In the genomic region with DNA sequence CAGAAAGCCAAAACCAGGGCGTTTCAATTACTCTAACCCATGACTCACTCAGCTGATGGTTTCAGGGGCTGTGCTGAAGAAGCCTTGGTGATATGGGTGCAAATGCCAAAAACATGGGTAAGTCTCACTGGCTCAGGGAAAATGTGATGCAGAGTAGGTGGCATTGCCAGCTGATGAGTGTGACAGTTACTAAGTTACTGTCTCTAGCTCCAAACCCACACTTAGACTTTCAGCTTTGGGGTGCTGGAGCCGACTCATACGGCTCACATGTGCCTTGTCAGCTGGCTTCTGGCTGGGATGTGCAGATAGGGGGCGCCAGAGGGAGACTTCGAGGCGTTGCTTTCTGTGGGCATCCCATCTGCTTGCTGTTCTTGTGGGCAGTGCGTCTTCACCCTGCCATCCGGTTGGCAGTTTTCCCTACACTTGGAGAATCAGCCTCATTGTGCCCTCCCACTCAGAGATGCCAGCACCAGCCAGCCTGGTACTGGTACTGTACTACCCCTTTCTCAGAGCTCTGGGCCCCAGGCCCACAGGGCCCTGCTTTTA, we compare ENCODE assay signal across 7 cellular contexts. TPM values are rescaled to one million over a fixed set of nuclear protein-coding genes. Genes with fewer than 3 reads are reported as not detected.
A peak's percentile ranks its signal among the peaks of the same experiment; 100 is the strongest.
DNase-seq lines count a peak whose midpoint lies in the region; ATAC-seq and TF ChIP-seq lines count a peak whose summit lies in the region.

No MANE protein-coding gene starts in this region.

- H3K9me3 ChIP-seq in prostate gland: no peaks in the 10 kb centered on the region

- peak; percentile 39 for DNase-seq in NCI-H2196 treated with DMSO at 0.1 percent for 48 hours (lab: John Stamatoyannopoulos, UW; ENCODE audit: unreplicated experiment)
- peak; percentile 93 for DNase-seq in activated CD8-positive, alpha-beta memory T cell treated with anti-CD3 and anti-CD28 coated beads, Interleukin-2, amount 50 U/mL, for 48 hours
- DNase-seq in fibroblast of the conjunctiva (ENCODE audit: low read depth): peak; percentile 30
- DNase-seq in retinal pigment epithelial cell (ENCODE audit: low read depth): no peak
- no peak for DNase-seq in SK-N-DZ (ENCODE audit: low spot score)
- DNase-seq in prostate gland (ENCODE audit: low spot score): no peak

- H3K4me3 ChIP-seq in retinal pigment epithelial cell (ENCODE audit: low read length) (no peak overlapping the region), prostate gland (no peak overlapping the region)

- TF ChIP-seq CTCF in retinal pigment epithelial cell (conservative IDR thresholded peaks at IDR 0.05; ENCODE audit: low read depth, low read length) (peak; percentile 72), prostate gland (IDR thresholded peaks at IDR 0.05) (peak in 2 of 4 experiments; percentile 28 to 51)

- peak; percentile 44 for ATAC-seq in GM19351 (IDR thresholded peaks at IDR 0.05; ENCODE audit: unreplicated experiment)

- H3K36me3 ChIP-seq in prostate gland: no peaks in the 10 kb centered on the region

- intact Hi-C loops in prostate gland (cut with DNase I): no loop called here

- H3K27ac ChIP-seq in prostate gland: no peak overlapping the region

- WGBS in prostate gland: 29% methylated on average over 8 of the region's 8 CpGs

- no peak for TF ChIP-seq POLR2A in prostate gland (IDR thresholded peaks at IDR 0.05)

- no peaks in the 10 kb centered on the region for H3K27me3 ChIP-seq in prostate gland (replicated peaks; ENCODE audit: insufficient read depth)

- H3K4me1 ChIP-seq in prostate gland (replicated peaks): peaks cover 3% of the 10 kb centered on the region

RNA-seq across cellular contexts. Expression of gene KRT7, which starts 11.1 kb away (rescaled TPM):
- not detected in 2 replicates for polyA plus RNA-seq in SK-N-DZ (2014; cell fraction: cytosol; rRNA removed)
- polyA plus RNA-seq in SK-N-DZ (2014; cell fraction: nucleus; rRNA removed): not detected in 2 replicates
- total RNA-seq in prostate gland: 100 to 1,000 TPM in 1 of 2 donors, 10 to 100 TPM in 1; 53.1 to 151 TPM

RNA-seq across cellular contexts. Expression of gene KRT80, which starts 30.2 kb away (rescaled TPM):
- polyA plus RNA-seq in SK-N-DZ (2014; cell fraction: cytosol; rRNA removed): not detected in 2 replicates
- polyA plus RNA-seq in SK-N-DZ (2014; cell fraction: nucleus; rRNA removed): not detected in 2 replicates
- 1 to 10 TPM; 1.9 to 3.7 TPM for total RNA-seq in prostate gland

RNA-seq across cellular contexts. Expression of gene KRT86, which starts 52.5 kb away (rescaled TPM):
- polyA plus RNA-seq in SK-N-DZ (2014; cell fraction: cytosol; rRNA removed): not detected in 2 replicates
- not detected in 2 replicates for polyA plus RNA-seq in SK-N-DZ (2014; cell fraction: nucleus; rRNA removed)
- under 1 TPM; 0.27 to 0.85 TPM for total RNA-seq in prostate gland

Comparison
In these comparisons a context has a peak if more than half of its experiments do, and no peak if none do; other contexts are left out.
1. DNase-seq: peak in NCI-H2196 treated with DMSO at 0.1 percent for 48 hours (single experiment), activated CD8-positive, alpha-beta memory T cell treated with anti-CD3 and anti-CD28 coated beads, Interleukin-2, amount 50 U/mL, for 48 hours (single experiment) and fibroblast of the conjunctiva (single experiment); none in retinal pigment epithelial cell (single experiment), SK-N-DZ (single experiment) and prostate gland (single experiment).